ENCODE assay signal across 16 cellular contexts in the genomic region with DNA sequence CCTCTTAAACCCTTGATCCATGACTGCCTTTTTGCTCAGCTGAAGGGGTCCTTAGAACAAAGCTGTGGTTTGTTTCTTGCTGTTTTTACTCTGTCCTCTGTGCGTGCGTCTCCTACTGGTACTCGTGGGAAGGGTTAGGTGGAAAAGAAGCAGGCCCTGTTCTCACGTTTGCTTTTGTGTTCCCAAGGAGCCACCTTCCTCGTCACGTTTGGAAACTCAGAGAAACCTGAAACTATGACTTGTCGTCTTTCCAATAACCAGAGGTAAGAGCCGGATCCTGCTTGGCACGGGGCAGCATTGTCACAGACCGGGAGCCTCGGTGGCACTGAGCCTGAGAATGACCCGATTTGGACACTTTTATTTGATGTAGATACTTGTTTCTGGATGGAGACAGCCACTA. TPM values are rescaled to one million over a fixed set of nuclear protein-coding genes. Genes with fewer than 3 reads are reported as not detected.
DNase-seq lines count a peak whose midpoint lies in the region; ATAC-seq and TF ChIP-seq lines count a peak whose summit lies in the region.
"Had no signal": no experiment of that assay in that cellular context is flagged by ENCODE, and none has a peak within 500 bp of the region (broad histone marks: within the 10 kb centered on the region; RNA-seq: fewer than 3 reads in every experiment).

No MANE protein-coding gene starts in this region.

- H2BK15ac ChIP-seq in H9 (ENCODE audit: low read depth, low read length), result no peak overlapping the region

- no peak overlapping the region for H3K4me3 Mint-ChIP-seq in neural crest cell
- no peak overlapping the region for H3K4me3 Mint-ChIP-seq in H9
- H3K4me3 Mint-ChIP-seq: naive thymus-derived CD8-positive, alpha-beta T cell had no signal

- intact Hi-C loops in left ventricle myocardium superior (cut with micrococcal nuclease) (no loop called here), cardiac septum (cut with DNase I) (no loop called here)

- peak; percentile 9 for DNase-seq in left ventricle myocardium superior
- no peak for DNase-seq in cardiac septum (ENCODE audit: low spot score)
- no peak for DNase-seq in neural crest cell (ENCODE audit: low read depth, low spot score)
- no peak for DNase-seq in amygdala (lab: John Stamatoyannopoulos, UW)
- no peak for DNase-seq in activated CD8-positive, alpha-beta memory T cell treated with anti-CD3 and anti-CD28 coated beads for 24 hours
- DNase-seq in H9, result no peak
- DNase-seq: GOT3; Karpas-422; naive thymus-derived CD8-positive, alpha-beta T cell; stimulated activated CD4-positive, alpha-beta T cell treated with anti-CD3 and anti-CD28 coated beads, Interleukin-4, amount 100 ng/mL, for 1 hour; T-helper 2 cell had no signal

- H3K36me3 Mint-ChIP-seq in neural crest cell (ENCODE audit: low read depth), result peaks cover 2% of the 10 kb centered on the region
- peaks cover 2 to 34% (median 34%) of the 10 kb centered on the region in 3 experiments; a peak in 6 of 7 replicates for H3K36me3 Mint-ChIP-seq in H9 (ENCODE audit: insufficient read depth in 1 of 3, low read depth in 3 of 3)

- H3K79me1 ChIP-seq in H9 (ENCODE audit: insufficient read depth, low read depth, low read length, poor library complexity, severe bottlenecking), result peaks cover 4% of the 10 kb centered on the region

- no peaks in the 10 kb centered on the region for H3K23me2 ChIP-seq in H9 (ENCODE audit: insufficient read length, low read depth, low read length, poor library complexity, severe bottlenecking)

- H3K79me2 ChIP-seq in H9 (ENCODE audit: insufficient read depth, low read length), result no peaks in the 10 kb centered on the region

- H2BK12ac ChIP-seq in H9 (ENCODE audit: insufficient read length, low read depth, low read length), result no peak overlapping the region

- no peak overlapping the region for H4K5ac ChIP-seq in H9 (ENCODE audit: insufficient read length, low read depth, low read length)

- H3K4ac ChIP-seq in H9 (ENCODE audit: low read depth, low read length), result no peak overlapping the region

- H3K9ac ChIP-seq in H9 (ENCODE audit: extremely low read depth, insufficient read length, low read length), result no peak overlapping the region
- H3K9ac ChIP-seq: BLaER1 treated with 17β-estradiol and CSF1 and Interleukin-3, amounts not matched to agents 10 nM and 100 nM had no signal

- H3K23ac ChIP-seq in H9 (ENCODE audit: insufficient read length, low read depth, low read length), result no peak overlapping the region

- H2AK5ac ChIP-seq in H9 (ENCODE audit: insufficient read length, low read length), result no peak overlapping the region

- TF ChIP-seq CTCF in neural crest cell (conservative IDR thresholded peaks at IDR 0.05) (no peak), H9 (conservative IDR thresholded peaks at IDR 0.05) (no peak)

- H3K4me1 Mint-ChIP-seq in neural crest cell, result no peaks in the 10 kb centered on the region
- H3K4me1 Mint-ChIP-seq in H9, result no peaks in the 10 kb centered on the region
- H3K4me1 Mint-ChIP-seq: naive thymus-derived CD8-positive, alpha-beta T cell had no signal

- no peak overlapping the region for H2BK20ac ChIP-seq in H9 (ENCODE audit: low read depth, low read length, poor library complexity, severe bottlenecking)

- no peaks in the 10 kb centered on the region for H3K27me3 ChIP-seq in H9 (ENCODE audit: insufficient read depth, low read length)
- H3K27me3 ChIP-seq: BLaER1 treated with 17β-estradiol and CSF1 and Interleukin-3, amounts not matched to agents 10 nM and 100 nM had no signal

- no peak overlapping the region for H4K91ac ChIP-seq in H9 (ENCODE audit: insufficient read length, low read depth, low read length)

- H3K9me3 ChIP-seq in H9 (ENCODE audit: control insufficient read depth, low read depth, low read length), result no peaks in the 10 kb centered on the region
- H3K9me3 ChIP-seq: BLaER1 treated with 17β-estradiol and CSF1 and Interleukin-3, amounts not matched to agents 10 nM and 100 nM had no signal

- peak overlapping the region; percentile 89 for H3K27ac Mint-ChIP-seq in neural crest cell (ENCODE audit: unreplicated experiment)
- peak overlapping the region in 1 of 3 experiments; percentile 11; a peak in 1 of 7 replicates for H3K27ac Mint-ChIP-seq in H9

- H2BK5ac ChIP-seq in H9 (ENCODE audit: insufficient read length, low read length), result no peak overlapping the region

- no peak overlapping the region for H3K4me2 ChIP-seq in H9 (ENCODE audit: insufficient read depth, insufficient read length, low read length)
- H3K4me2 ChIP-seq: BLaER1 treated with 17β-estradiol and CSF1 and Interleukin-3, amounts not matched to agents 10 nM and 100 nM had no signal

- H3K14ac ChIP-seq in H9 (ENCODE audit: insufficient read depth, low read length), result no peak overlapping the region

- ATAC-seq in left ventricle myocardium superior, result no peak
- no peak for ATAC-seq in HG02970 (IDR thresholded peaks at IDR 0.05; ENCODE audit: low FRiP score, unreplicated experiment)
- ATAC-seq: activated CD4-positive, CD25-positive, alpha-beta regulatory T cell treated with anti-CD3 and anti-CD28 coated beads, Interleukin-2, amount 50 U/mL, for 24 hours; naive thymus-derived CD8-positive, alpha-beta T cell; Panc1 had no signal

- no peak overlapping the region for H3T11ph ChIP-seq in H9 (ENCODE audit: low read length)

- H2BK120ac ChIP-seq in H9 (ENCODE audit: low read depth, low read length, poor library complexity, severe bottlenecking), result no peak overlapping the region

- H4K20me1 ChIP-seq in H9 (ENCODE audit: control insufficient read depth, insufficient read depth, insufficient read length), result no peaks in the 10 kb centered on the region

- no peak overlapping the region for H2AFZ ChIP-seq in H9 (ENCODE audit: low read length)

- no peak overlapping the region for H3K18ac ChIP-seq in H9 (ENCODE audit: insufficient read length, low read depth, low read length)

- H3K4me1 ChIP-seq in H9 (ENCODE audit: insufficient read depth, low read length), result no peaks in the 10 kb centered on the region
- H3K4me1 ChIP-seq: BLaER1 treated with 17β-estradiol and CSF1 and Interleukin-3, amounts not matched to agents 10 nM and 100 nM had no signal

- no CpG with 5 or more reads among the region's 12 CpGs for WGBS in H9 (ENCODE audit: extremely low coverage, insufficient read length, low lambda C conversion rate)

- H3K9me3 Mint-ChIP-seq in neural crest cell, result no peaks in the 10 kb centered on the region
- no peaks in the 10 kb centered on the region for H3K9me3 Mint-ChIP-seq in H9
- H3K9me3 Mint-ChIP-seq: naive thymus-derived CD8-positive, alpha-beta T cell had no signal

- no peak overlapping the region for H3K56ac ChIP-seq in H9 (ENCODE audit: insufficient read length, low read depth, low read length)

- H3K27me3 Mint-ChIP-seq in neural crest cell (ENCODE audit: low read depth), result no peaks in the 10 kb centered on the region
- no peaks in the 10 kb centered on the region for H3K27me3 Mint-ChIP-seq in H9 (ENCODE audit: low read depth)
- H3K27me3 Mint-ChIP-seq: naive thymus-derived CD8-positive, alpha-beta T cell had no signal

- peak overlapping the region; percentile 56 for H3K27ac ChIP-seq in cingulate gyrus (ENCODE audit: low read depth, low read length)
- no peak overlapping the region for H3K27ac ChIP-seq in H9 (ENCODE audit: insufficient read length, low read depth, low read length)
- H3K27ac ChIP-seq: BLaER1 treated with 17β-estradiol and CSF1 and Interleukin-3, amounts not matched to agents 10 nM and 100 nM had no signal

- H4K8ac ChIP-seq in H9 (replicated peaks; ENCODE audit: insufficient read length, low read depth, low read length), result no peak overlapping the region

RNA-seq across cellular contexts. Expression of gene ZFYVE21, which starts 13.1 kb away (rescaled TPM):
- 53.1 TPM for total RNA-seq in left ventricle myocardium superior
- 60.9 TPM for total RNA-seq in cardiac septum
- 42.0 and 44.0 TPM in 2 replicates for total RNA-seq in neural crest cell
- 49.7 and 50.5 TPM in 2 replicates for total RNA-seq in H9 (2021)

RNA-seq across cellular contexts. Expression of gene XRCC3, which starts 13.5 kb away (rescaled TPM):
- total RNA-seq in left ventricle myocardium superior (2.7 TPM), cardiac septum (3.9 TPM), neural crest cell (50.8 and 53.6 TPM in 2 replicates), H9 (2021) (42.6 and 45.3 TPM in 2 replicates)
